In genomic region chr18:25137133-25137472, GRCh38 we compare ENCODE assay signal across 21 cellular contexts.
DNase-seq lines count a peak whose midpoint lies in the region; ATAC-seq, FAIRE-seq and TF ChIP-seq lines count a peak whose summit lies in the region.
"Had no signal": no experiment of that assay in that cellular context is flagged by ENCODE, and none has a peak within 500 bp of the region (broad histone marks: within the 10 kb centered on the region; RNA-seq: fewer than 3 reads in every experiment).

No MANE protein-coding gene starts in this region.

- H3K4me3 Mint-ChIP-seq in nephron progenitor cell: no peak overlapping the region
- H3K4me3 Mint-ChIP-seq: CD8-positive, alpha-beta memory T cell had no signal

- peak overlapping the region; percentile 92 for H3K27ac Mint-ChIP-seq in nephron progenitor cell
- H3K27ac Mint-ChIP-seq: CD8-positive, alpha-beta memory T cell had no signal

- TF ChIP-seq CTCF in fibroblast of mammary gland (conservative IDR thresholded peaks at IDR 0.05; ENCODE audit: control insufficient read depth, insufficient read depth, low read depth, low read length): no peak
- no peak for TF ChIP-seq CTCF in heart right ventricle (IDR thresholded peaks at IDR 0.05)
- TF ChIP-seq CTCF in nephron progenitor cell (IDR thresholded peaks at IDR 0.05): no peak
- no peak for TF ChIP-seq CTCF in uterus (IDR thresholded peaks at IDR 0.05)
- TF ChIP-seq CTCF in kidney (IDR thresholded peaks at IDR 0.05; ENCODE audit: borderline replicate concordance, extremely low read depth, insufficient read depth): no peak

- H3K9ac ChIP-seq in kidney (ENCODE audit: low read length in 2 of 2): no peak overlapping the region
- H3K9ac ChIP-seq: GM23248 had no signal

- peak; percentile 6 for DNase-seq in fibroblast of mammary gland (ENCODE audit: low read depth)
- DNase-seq in heart right ventricle: no peak
- DNase-seq in nephron progenitor cell: no peak
- DNase-seq in uterus: no peak
- no peak for DNase-seq in kidney
- no peak for DNase-seq in NCI-H2081 treated with DMSO at 0.1 percent for 48 hours (lab: John Stamatoyannopoulos, UW)
- DNase-seq: ACHN; C1 segment of cervical spinal cord; CD8-positive, alpha-beta memory T cell; DMS53; NCI-H1092 treated with DMSO at 0.1 percent for 48 hours; NCI-H146; NCI-H2081; NCI-H510A; NCI-H748 treated with DMSO at 0.1 percent for 48 hours; OCI-M1; SHP77 treated with DMSO at 0.1 percent for 48 hours had no signal

- ATAC-seq in heart right ventricle: peak; percentile 31 to 76 (median 61)
- no peak for ATAC-seq in GM18511 (IDR thresholded peaks at IDR 0.05; ENCODE audit: unreplicated experiment)
- ATAC-seq: GM12878 had no signal

- H3K27ac ChIP-seq in heart right ventricle (peak overlapping the region; percentile 2 to 90 (median 74)), uterus (peak overlapping the region; percentile 59 to 69), kidney (ENCODE audit: low read depth in 2 of 2, low read length in 2 of 2) (no peak overlapping the region)
- H3K27ac ChIP-seq: GM23248 had no signal

- no peak for FAIRE-seq in kidney (lab: Jason Lieb, UNC)
- FAIRE-seq: GM12878, GM19239 had no signal

- no peak for TF ChIP-seq POLR2A in uterus (IDR thresholded peaks at IDR 0.05)

- no peak overlapping the region for H3K4me3 ChIP-seq in fibroblast of mammary gland (ENCODE audit: control insufficient read depth, low read depth, low read length)
- peak overlapping the region in 1 of 10 donors; percentile 16 for H3K4me3 ChIP-seq in heart right ventricle
- no peak overlapping the region for H3K4me3 ChIP-seq in uterus
- H3K4me3 ChIP-seq in kidney (ENCODE audit: low read length in 2 of 2): peak overlapping the region in 1 of 2 donors; percentile 26
- H3K4me3 ChIP-seq: GM12878, GM23248 had no signal

- H3K9me3 Mint-ChIP-seq in nephron progenitor cell: no peaks in the 10 kb centered on the region

- no peaks in the 10 kb centered on the region for H3K27me3 ChIP-seq in heart right ventricle
- H3K27me3 ChIP-seq in uterus: no peaks in the 10 kb centered on the region

- peaks cover 74% of the 10 kb centered on the region for H3K4me1 Mint-ChIP-seq in nephron progenitor cell
- H3K4me1 Mint-ChIP-seq: CD8-positive, alpha-beta memory T cell had no signal

- intact Hi-C loops in heart right ventricle (cut with DNase I) (no loop called here), uterus (cut with DNase I; ENCODE audit: low total_unique reads) (no loop called here), kidney (cut with DNase I) (no loop called here)

- H3K4me1 ChIP-seq in heart right ventricle (peaks cover 0 to 67% (median 45%) of the 10 kb centered on the region in 9 donors), uterus (no peaks in the 10 kb centered on the region), kidney (ENCODE audit: control insufficient read depth in 1 of 2, insufficient read depth in 1 of 2, low read depth in 1 of 2, low read length in 2 of 2) (peaks cover 7 to 9% of the 10 kb centered on the region in 2 donors)

- H3K27me3 Mint-ChIP-seq in nephron progenitor cell (ENCODE audit: low read depth, poor library complexity): no peaks in the 10 kb centered on the region

- H3K36me3 ChIP-seq in heart right ventricle: no peaks in the 10 kb centered on the region
- no peaks in the 10 kb centered on the region for H3K36me3 ChIP-seq in uterus
- no peaks in the 10 kb centered on the region for H3K36me3 ChIP-seq in kidney (ENCODE audit: control insufficient read depth in 1 of 2, insufficient read depth in 2 of 2, low read length in 2 of 2)

- peaks cover 20% of the 10 kb centered on the region for H3K36me3 Mint-ChIP-seq in nephron progenitor cell (ENCODE audit: low read depth)
- H3K36me3 Mint-ChIP-seq: CD8-positive, alpha-beta memory T cell had no signal

- WGBS in heart right ventricle, 2 donors: 34 to 54% methylated on average over 4 of the region's 4 CpGs

- no peaks in the 10 kb centered on the region for H3K9me3 ChIP-seq in heart right ventricle
- H3K9me3 ChIP-seq in uterus: no peaks in the 10 kb centered on the region
- H3K9me3 ChIP-seq in kidney (ENCODE audit: control insufficient read depth in 1 of 2, low read length in 2 of 2): no peaks in the 10 kb centered on the region

Comparison
In these comparisons a context has a peak if more than half of its experiments do, and no peak if none do; other contexts are left out.
1. H3K27ac ChIP-seq: peak in heart right ventricle (10 of 10) and uterus (2 of 2); none in kidney (0 of 2).